Comparison of ENCODE assay signal across 9 cellular contexts in genomic region chrX:11792461-11793421, GRCh38. TPM values are rescaled to one million over a fixed set of nuclear protein-coding genes. Genes with fewer than 3 reads are reported as not detected.
DNase-seq lines count a peak whose midpoint lies in the region; ATAC-seq and TF ChIP-seq lines count a peak whose summit lies in the region.
"Had no signal": no experiment of that assay in that cellular context is flagged by ENCODE, and none has a peak within 500 bp of the region (broad histone marks: within the 10 kb centered on the region; RNA-seq: fewer than 3 reads in every experiment).

No MANE protein-coding gene starts in this region.

- H3K4me1 ChIP-seq in Peyer's patch (no peaks in the 10 kb centered on the region), gastroesophageal sphincter (no peaks in the 10 kb centered on the region)

- no peak for TF ChIP-seq CTCF in Peyer's patch (IDR thresholded peaks at IDR 0.05)
- no peak for TF ChIP-seq CTCF in gastroesophageal sphincter (IDR thresholded peaks at IDR 0.05)

- H3K36me3 ChIP-seq in Peyer's patch (no peaks in the 10 kb centered on the region), gastroesophageal sphincter (no peaks in the 10 kb centered on the region)

- TF ChIP-seq EP300 in gastroesophageal sphincter (IDR thresholded peaks at IDR 0.05), result no peak

- 27 to 33% methylated on average over 2 to 3 of the region's 8 CpGs for WGBS in gastroesophageal sphincter (ENCODE audit: low coverage in 1 of 2), 2 donors

- H3K27ac Mint-ChIP-seq in activated naive CD8-positive, alpha-beta T cell treated with anti-CD3 and anti-CD28 coated beads for 36 hours, result peak overlapping the region; percentile 97
- peak overlapping the region; percentile 90 for H3K27ac Mint-ChIP-seq in stimulated activated effector memory CD8-positive, alpha-beta T cell treated with anti-CD3 and anti-CD28 coated beads, Interleukin-12 subunit alpha, Interleukin-12 subunit beta, amount 100 ng/mL, for 72 hours

- no peaks in the 10 kb centered on the region for H3K27me3 Mint-ChIP-seq in activated naive CD8-positive, alpha-beta T cell treated with anti-CD3 and anti-CD28 coated beads for 36 hours

- H3K4me1 Mint-ChIP-seq in activated naive CD8-positive, alpha-beta T cell treated with anti-CD3 and anti-CD28 coated beads for 36 hours, result peaks cover 35% of the 10 kb centered on the region
- peaks cover 18% of the 10 kb centered on the region for H3K4me1 Mint-ChIP-seq in stimulated activated effector memory CD8-positive, alpha-beta T cell treated with anti-CD3 and anti-CD28 coated beads, Interleukin-12 subunit alpha, Interleukin-12 subunit beta, amount 100 ng/mL, for 72 hours

- H3K27me3 ChIP-seq in Peyer's patch (no peaks in the 10 kb centered on the region), gastroesophageal sphincter (no peaks in the 10 kb centered on the region)

- peaks cover 5% of the 10 kb centered on the region for H3K36me3 Mint-ChIP-seq in activated naive CD8-positive, alpha-beta T cell treated with anti-CD3 and anti-CD28 coated beads for 36 hours
- peaks cover 7% of the 10 kb centered on the region for H3K36me3 Mint-ChIP-seq in stimulated activated effector memory CD8-positive, alpha-beta T cell treated with anti-CD3 and anti-CD28 coated beads, Interleukin-12 subunit alpha, Interleukin-12 subunit beta, amount 100 ng/mL, for 72 hours

- DNase-seq in Peyer's patch (peak in 2 of 3 donors; percentile 46 to 57), NCI-H345 (lab: John Stamatoyannopoulos, UW) (no peak), NCI-H2196 (lab: John Stamatoyannopoulos, UW; ENCODE audit: unreplicated experiment) (no peak)
- DNase-seq in activated naive CD8-positive, alpha-beta T cell treated with anti-CD3 and anti-CD28 coated beads for 36 hours, result peak; percentile 76
- peak; percentile 22 to 55 for DNase-seq in stimulated activated effector memory CD8-positive, alpha-beta T cell treated with anti-CD3 and anti-CD28 coated beads, Interleukin-12 subunit alpha, Interleukin-12 subunit beta, amount 100 ng/mL, for 72 hours (ENCODE audit: low spot score in 2 of 2)

- TF ChIP-seq POLR2A in Peyer's patch (IDR thresholded peaks at IDR 0.05) (no peak), gastroesophageal sphincter (IDR thresholded peaks at IDR 0.05) (no peak)

- H3K27ac ChIP-seq in Peyer's patch, result no peak overlapping the region
- H3K27ac ChIP-seq in gastroesophageal sphincter, result no peak overlapping the region

- ATAC-seq in GM18858 (IDR thresholded peaks at IDR 0.05; ENCODE audit: unreplicated experiment) (peak; percentile 76), HG02763 (IDR thresholded peaks at IDR 0.05; ENCODE audit: unreplicated experiment) (peak; percentile 91), gastroesophageal sphincter (no peak)
- peak; percentile 97 for ATAC-seq in stimulated activated effector memory CD8-positive, alpha-beta T cell treated with anti-CD3 and anti-CD28 coated beads, Interleukin-12 subunit alpha, Interleukin-12 subunit beta, amount 100 ng/mL, for 72 hours
- ATAC-seq: K562 had no signal

- peak overlapping the region; percentile 26 for H3K4me3 Mint-ChIP-seq in activated naive CD8-positive, alpha-beta T cell treated with anti-CD3 and anti-CD28 coated beads for 36 hours
- peak overlapping the region; percentile 34 for H3K4me3 Mint-ChIP-seq in stimulated activated effector memory CD8-positive, alpha-beta T cell treated with anti-CD3 and anti-CD28 coated beads, Interleukin-12 subunit alpha, Interleukin-12 subunit beta, amount 100 ng/mL, for 72 hours

- H3K9me3 Mint-ChIP-seq in activated naive CD8-positive, alpha-beta T cell treated with anti-CD3 and anti-CD28 coated beads for 36 hours, result no peaks in the 10 kb centered on the region
- H3K9me3 Mint-ChIP-seq in stimulated activated effector memory CD8-positive, alpha-beta T cell treated with anti-CD3 and anti-CD28 coated beads, Interleukin-12 subunit alpha, Interleukin-12 subunit beta, amount 100 ng/mL, for 72 hours, result no peaks in the 10 kb centered on the region

- H3K4me3 ChIP-seq in Peyer's patch (no peak overlapping the region), gastroesophageal sphincter (no peak overlapping the region)
- H3K4me3 ChIP-seq: K562 had no signal

- H3K9me3 ChIP-seq in Peyer's patch, result no peaks in the 10 kb centered on the region
- H3K9me3 ChIP-seq in gastroesophageal sphincter, result no peaks in the 10 kb centered on the region

RNA-seq across cellular contexts. Expression of gene MSL3, which starts 34.7 kb away (rescaled TPM):
- 10 to 100 TPM; 22.5 to 72.6 (median 29.0) TPM for total RNA-seq in Peyer's patch
- 10 to 100 TPM; 41.1 to 42.2 TPM for total RNA-seq in activated naive CD8-positive, alpha-beta T cell treated with anti-CD3 and anti-CD28 coated beads for 36 hours
- 10 to 100 TPM; 16.2 to 26.9 (median 22.4) TPM for total RNA-seq in gastroesophageal sphincter

Comparison
In these comparisons a context has a peak if more than half of its experiments do, and no peak if none do; other contexts are left out.
1. DNase-seq: peak in Peyer's patch (2 of 3), activated naive CD8-positive, alpha-beta T cell treated with anti-CD3 and anti-CD28 coated beads for 36 hours (single experiment) and stimulated activated effector memory CD8-positive, alpha-beta T cell treated with anti-CD3 and anti-CD28 coated beads, Interleukin-12 subunit alpha, Interleukin-12 subunit beta, amount 100 ng/mL, for 72 hours (2 of 2); none in NCI-H345 (single experiment) and NCI-H2196 (single experiment).